Comparison of ENCODE assay signal across 1 cellular context in genomic region chr17:6853764-6854442, GRCh38.
TF ChIP-seq lines count a peak whose summit lies in the region.

No MANE protein-coding gene starts in this region.

TF ChIP-seq in HepG2, 621 proteins besides CTCF, POLR2A, EP300 and RAD21 (continued from another document and continues in another):
- TF ChIP-seq ZNF614 (CRISPR knock-in tag; IDR thresholded peaks at IDR 0.05; ENCODE audit: borderline replicate concordance) = no peak
- TF ChIP-seq FOSL2 (CRISPR knock-in tag; IDR thresholded peaks at IDR 0.05) = peak; percentile 53
- no peak for TF ChIP-seq E2F5 (CRISPR knock-in tag; conservative IDR thresholded peaks at IDR 0.05)
- 0 out of 2 replicates have a peak, but pooled peaks have one; percentile 40 for TF ChIP-seq PATZ1 (CRISPR knock-in tag; IDR thresholded peaks at IDR 0.05)
- TF ChIP-seq IRF2 (CRISPR knock-in tag; IDR thresholded peaks at IDR 0.05) = peak; percentile 70; the same call in 1 of the 2 replicates
- TF ChIP-seq DNMT3B (CRISPR knock-in tag; conservative IDR thresholded peaks at IDR 0.05) = no peak
- TF ChIP-seq KLF16 (CRISPR knock-in tag; IDR thresholded peaks at IDR 0.05) = peak in 1 of 2 experiments; percentile 56; a peak in 2 of 4 replicates
- peak; percentile 29; the same call in 1 of the 2 replicates for TF ChIP-seq DMAP1 (CRISPR knock-in tag; IDR thresholded peaks at IDR 0.05)
- TF ChIP-seq ESRRA (CRISPR knock-in tag; IDR thresholded peaks at IDR 0.05; ENCODE audit: low read depth) = 0 out of 2 replicates have a peak, but pooled peaks have one; percentile 19
- no peak for TF ChIP-seq HNRNPH1 (optimal IDR thresholded peaks at IDR 0.05; ENCODE audit: low read depth, low read length)
- TF ChIP-seq ZNF580 (CRISPR knock-in tag; IDR thresholded peaks at IDR 0.05; ENCODE audit: borderline replicate concordance, low read depth) = 0 out of 2 replicates have a peak, but pooled peaks have one; percentile 48
- no peak for TF ChIP-seq ZSCAN25 (CRISPR knock-in tag; IDR thresholded peaks at IDR 0.05)
- peak; percentile 69 for TF ChIP-seq ZNF263 (CRISPR knock-in tag; IDR thresholded peaks at IDR 0.05)
- TF ChIP-seq KDM5B (CRISPR knock-in tag; IDR thresholded peaks at IDR 0.05; ENCODE audit: borderline replicate concordance) = peak; percentile 46; the same call in 1 of the 2 replicates
- peak; percentile 75; the same call in 1 of the 2 replicates for TF ChIP-seq ZNF547 (CRISPR knock-in tag; IDR thresholded peaks at IDR 0.05)
- TF ChIP-seq ZFP91 (CRISPR knock-in tag; IDR thresholded peaks at IDR 0.05; ENCODE audit: borderline replicate concordance) = peak; percentile 58; the same call in 1 of the 2 replicates
- no peak for TF ChIP-seq ZNF557 (CRISPR knock-in tag; IDR thresholded peaks at IDR 0.05)
- peak; percentile 77 for TF ChIP-seq ZBTB7B (CRISPR knock-in tag; IDR thresholded peaks at IDR 0.05)
- TF ChIP-seq RCOR2 (CRISPR knock-in tag; IDR thresholded peaks at IDR 0.05) = 0 out of 2 replicates have a peak, but pooled peaks have one; percentile 24
- peak; percentile 71 for TF ChIP-seq ZNF687 (CRISPR knock-in tag; IDR thresholded peaks at IDR 0.05)
- TF ChIP-seq RXRB (CRISPR knock-in tag; IDR thresholded peaks at IDR 0.05; ENCODE audit: borderline replicate concordance) = peak; percentile 41; the same call in 1 of the 2 replicates
- TF ChIP-seq RFX1 (IDR thresholded peaks at IDR 0.05) = no peak
- no peak for TF ChIP-seq ZNF407 (CRISPR knock-in tag; IDR thresholded peaks at IDR 0.05; ENCODE audit: not compliant biosample characterization)
- no peak for TF ChIP-seq ZNF362 (CRISPR knock-in tag; IDR thresholded peaks at IDR 0.05; ENCODE audit: borderline replicate concordance)
- TF ChIP-seq ZNF335 (CRISPR knock-in tag; IDR thresholded peaks at IDR 0.05) = 0 out of 2 replicates have a peak, but pooled peaks have one; percentile 45
- no peak for TF ChIP-seq ZNF550 (CRISPR knock-in tag; IDR thresholded peaks at IDR 0.05; ENCODE audit: borderline replicate concordance)
- TF ChIP-seq CBFB (CRISPR knock-in tag; IDR thresholded peaks at IDR 0.05) = no peak
- TF ChIP-seq HIVEP1 (CRISPR knock-in tag; IDR thresholded peaks at IDR 0.05) = peak; percentile 58; the same call in 1 of the 2 replicates
- peak; percentile 66; the same call in 1 of the 2 replicates for TF ChIP-seq PHF21A (CRISPR knock-in tag; IDR thresholded peaks at IDR 0.05)
- no peak for TF ChIP-seq ZNF841 (CRISPR knock-in tag; IDR thresholded peaks at IDR 0.05; ENCODE audit: borderline replicate concordance)
- no peak for TF ChIP-seq ZNF660 (CRISPR knock-in tag; IDR thresholded peaks at IDR 0.05; ENCODE audit: borderline replicate concordance, low read depth)
- 0 out of 2 replicates have a peak, but pooled peaks have one; percentile 33 for TF ChIP-seq ZNF710 (CRISPR knock-in tag; IDR thresholded peaks at IDR 0.05; ENCODE audit: borderline replicate concordance)
- 0 out of 2 replicates have a peak, but pooled peaks have one; percentile 11 for TF ChIP-seq ZNF576 (CRISPR knock-in tag; IDR thresholded peaks at IDR 0.05)
- 0 out of 2 replicates have a peak, but pooled peaks have one; percentile 22 for TF ChIP-seq ZNF639 (CRISPR knock-in tag; conservative IDR thresholded peaks at IDR 0.05)
